In the genomic region with DNA sequence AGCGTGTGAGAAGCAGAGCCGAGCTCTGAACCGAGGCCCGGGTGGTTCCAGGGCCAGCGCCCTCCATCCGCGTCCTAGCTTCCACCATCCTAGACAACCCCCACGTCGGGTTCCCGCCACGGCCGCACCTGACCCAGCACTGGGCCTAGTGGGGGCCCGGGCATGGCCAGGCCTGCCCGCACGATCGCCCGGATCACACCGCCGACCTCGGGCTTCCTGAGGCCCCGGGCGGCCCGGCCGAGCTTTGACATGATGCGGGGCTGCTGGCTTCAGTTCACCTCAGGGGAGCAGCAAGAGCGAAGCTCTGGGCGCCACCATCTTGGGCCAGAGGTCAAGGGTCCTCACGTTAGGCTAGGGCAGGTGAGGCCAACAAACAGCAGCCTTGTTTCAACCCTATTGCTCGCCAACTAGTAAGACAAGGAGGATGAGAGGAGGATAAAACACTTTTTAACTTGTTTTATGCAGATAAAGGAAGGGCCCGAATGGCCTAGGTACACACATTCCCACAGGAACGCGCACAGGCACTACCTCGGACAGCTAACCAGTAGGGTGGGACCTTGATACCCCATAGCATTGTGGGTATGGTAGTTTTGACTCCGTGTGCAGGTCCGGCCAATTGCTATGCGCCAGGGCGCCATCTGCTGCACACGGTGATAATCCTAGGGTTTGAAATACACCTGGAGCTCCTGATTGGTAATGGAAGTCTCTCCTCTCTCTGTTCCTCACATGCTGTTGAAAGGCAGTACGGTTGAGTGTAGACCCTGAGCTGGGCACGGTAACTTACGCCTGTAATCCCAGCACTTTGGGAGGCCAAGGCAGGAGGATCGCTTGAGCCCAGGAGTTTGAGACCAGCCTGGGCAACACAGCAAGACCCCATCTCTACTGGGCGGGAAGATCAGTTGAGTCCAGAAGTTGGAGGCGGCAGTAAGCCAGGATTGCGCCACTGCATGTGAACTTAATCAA, we compare ENCODE assay signal across 8 cellular contexts. TPM values are rescaled to one million over a fixed set of nuclear protein-coding genes. Genes with fewer than 3 reads are reported as not detected.
DNase-seq lines count a peak whose midpoint lies in the region; ATAC-seq and TF ChIP-seq lines count a peak whose summit lies in the region.

A gene (minus strand): TSS at position 345 of the 963 bp plus-strand sequence. CDS start 94 bp downstream, at position 251.

- peaks cover 6% of the 10 kb centered on the region for H3K79me1 ChIP-seq in trophoblast cell (ENCODE audit: low read length)

- H3K4me2 ChIP-seq in SU-DHL-6 (ENCODE audit: low read depth, low read length, poor library complexity, severe bottlenecking) (peak within 1 kb of the TSS; percentile 69), trophoblast cell (ENCODE audit: low read length) (peak within 1 kb of the TSS; percentile 90)

- peak within 1 kb of the TSS; percentile 28 for H2BK5ac ChIP-seq in trophoblast cell (ENCODE audit: low read depth, low read length, poor library complexity)

- peak within 1 kb of the TSS; percentile 59 for H4K91ac ChIP-seq in trophoblast cell (ENCODE audit: low read depth, low read length)

- H3K4me1 ChIP-seq in cardiac muscle cell (ENCODE audit: low read depth): peaks cover 3% of the 10 kb centered on the region
- peaks cover 3 to 5% of the 10 kb centered on the region in 2 experiments for H3K4me1 ChIP-seq in trophoblast cell (ENCODE audit: control insufficient read depth in 1 of 2, insufficient read depth in 2 of 2, low read length in 2 of 2)

- peak within 1 kb of the TSS; percentile 76 for H4K12ac ChIP-seq in trophoblast cell (ENCODE audit: low read depth, low read length)

- H3K36me3 Mint-ChIP-seq in type B pancreatic cell: peaks cover 12% of the 10 kb centered on the region

- H3K27me3 ChIP-seq in SU-DHL-6 (ENCODE audit: low read length) (no peaks in the 10 kb centered on the region), cardiac muscle cell (no peaks in the 10 kb centered on the region), trophoblast cell (ENCODE audit: insufficient read depth, low read length) (no peaks in the 10 kb centered on the region)

- peak within 1 kb of the TSS; percentile 75 for H3K4me3 ChIP-seq in GM12864 (ENCODE audit: low read depth, low read length)
- H3K4me3 ChIP-seq in SU-DHL-6 (ENCODE audit: insufficient read depth, low read length, poor library complexity, severe bottlenecking): peak within 1 kb of the TSS; percentile 85
- peak within 1 kb of the TSS; percentile 82 for H3K4me3 ChIP-seq in cardiac muscle cell
- peak within 1 kb of the TSS; percentile 88 for H3K4me3 ChIP-seq in trophoblast cell (ENCODE audit: low read depth, low read length)

- H3K4me1 Mint-ChIP-seq in type B pancreatic cell (ENCODE audit: unreplicated experiment): peaks cover 11% of the 10 kb centered on the region

- H4K8ac ChIP-seq in trophoblast cell (ENCODE audit: low read depth, low read length): peak within 1 kb of the TSS; percentile 92

- peak within 1 kb of the TSS; percentile 97 for H3K27ac Mint-ChIP-seq in type B pancreatic cell

- WGBS in trophoblast cell (ENCODE audit: extremely low coverage, insufficient coverage, insufficient read length): no CpG with 5 or more reads among the region's 45 CpGs

- H3K9me3 Mint-ChIP-seq in type B pancreatic cell: peaks cover 7% of the 10 kb centered on the region

- H2BK12ac ChIP-seq in trophoblast cell (ENCODE audit: low read length): no peak within 1 kb of the TSS

- H3K79me2 ChIP-seq in SU-DHL-6 (ENCODE audit: insufficient read depth, low read length) (no peaks in the 10 kb centered on the region; the same call in 1 of the 2 replicates), trophoblast cell (ENCODE audit: control insufficient read depth, insufficient read depth, low read length, poor library complexity) (peaks cover 4% of the 10 kb centered on the region)

- peak within 1 kb of the TSS; percentile 58 for H3K18ac ChIP-seq in trophoblast cell (ENCODE audit: low read length)

- peak; percentile 78 for TF ChIP-seq CTCF in GM12864 (IDR thresholded peaks at IDR 0.05; ENCODE audit: low read depth, low read length, missing control alignments)
- TF ChIP-seq CTCF in SU-DHL-6 (IDR thresholded peaks at IDR 0.05; ENCODE audit: insufficient read depth, low read length, poor library complexity, severe bottlenecking): peak; percentile 56
- TF ChIP-seq CTCF in cardiac muscle cell (IDR thresholded peaks at IDR 0.05; ENCODE audit: low read depth, low read length): peak; percentile 80
- peak; percentile 67 for TF ChIP-seq CTCF in type B pancreatic cell (conservative IDR thresholded peaks at IDR 0.05)

- no peaks in the 10 kb centered on the region for H4K20me1 ChIP-seq in SU-DHL-6 (ENCODE audit: low read depth, low read length)

- H3K27ac ChIP-seq in SU-DHL-6 (ENCODE audit: low read depth, low read length): peak within 1 kb of the TSS; percentile 60
- H3K27ac ChIP-seq in cardiac muscle cell: peak within 1 kb of the TSS; percentile 94
- no peak within 1 kb of the TSS for H3K27ac ChIP-seq in trophoblast cell (ENCODE audit: low read depth, low read length)

- H3K9me2 ChIP-seq in SU-DHL-6 (replicated peaks; ENCODE audit: insufficient read depth, low read length): no peaks in the 10 kb centered on the region

- peak within 1 kb of the TSS; percentile 87 for H2AFZ ChIP-seq in SU-DHL-6 (ENCODE audit: low read depth, low read length, severe bottlenecking)
- H2AFZ ChIP-seq in trophoblast cell (ENCODE audit: insufficient read depth, low read length, poor library complexity): peak within 1 kb of the TSS; percentile 68

- DNase-seq in GM12864 (ENCODE audit: low read depth) (peak; percentile 87), NCI-H1105 treated with DMSO at 0.1 percent for 48 hours (lab: John Stamatoyannopoulos, UW) (peak; percentile 95), cardiac muscle cell (ENCODE audit: low read depth in 1 of 2, low spot score in 1 of 2) (peak; percentile 94 to 95), trophoblast cell (peak; percentile 93 to 98), type B pancreatic cell (ENCODE audit: extremely low spot score, unreplicated experiment) (peak; percentile 88)
- peak; percentile 79 for DNase-seq in activated naive CD8-positive, alpha-beta T cell treated with anti-CD3 and anti-CD28 coated beads, Interleukin-2, amount 50 U/mL, for 16 hours (ENCODE audit: low read depth, low spot score)

- H2AK5ac ChIP-seq in trophoblast cell (ENCODE audit: low read length): no peak within 1 kb of the TSS

- peaks cover 5% of the 10 kb centered on the region for H3K27me3 Mint-ChIP-seq in type B pancreatic cell

- H3K23ac ChIP-seq in trophoblast cell (ENCODE audit: low read length): no peak within 1 kb of the TSS

- peak within 1 kb of the TSS; percentile 97 for H3K4me3 Mint-ChIP-seq in type B pancreatic cell

- H2BK120ac ChIP-seq in trophoblast cell (ENCODE audit: insufficient read depth, low read length, poor library complexity): peak within 1 kb of the TSS; percentile 34

- peak; percentile 92 for ATAC-seq in HG02642 (IDR thresholded peaks at IDR 0.05; ENCODE audit: poor library complexity, unreplicated experiment)

- H3K9ac ChIP-seq in SU-DHL-6 (ENCODE audit: low read length): peak within 1 kb of the TSS; percentile 75
- H3K9ac ChIP-seq in trophoblast cell (ENCODE audit: low read length): peak within 1 kb of the TSS; percentile 75

- H3K36me3 ChIP-seq in SU-DHL-6 (ENCODE audit: low read length) (0 out of 2 replicates have a peak, but pooled peaks cover 2% of the 10 kb centered on the region), cardiac muscle cell (peaks cover 13% of the 10 kb centered on the region), trophoblast cell (ENCODE audit: control insufficient read depth in 1 of 2, insufficient read depth in 2 of 2, low read length in 2 of 2) (peaks cover 10 to 16% of the 10 kb centered on the region in 2 experiments)

- no peaks in the 10 kb centered on the region for H3K9me3 ChIP-seq in SU-DHL-6 (ENCODE audit: insufficient read depth, low read length)
- no peaks in the 10 kb centered on the region for H3K9me3 ChIP-seq in cardiac muscle cell (ENCODE audit: low read depth)
- H3K9me3 ChIP-seq in trophoblast cell (ENCODE audit: insufficient read depth, low read depth, low read length): peaks cover 9% of the 10 kb centered on the region

- H3K14ac ChIP-seq in trophoblast cell (ENCODE audit: low read length): peak within 1 kb of the TSS; percentile 35

- H3K4ac ChIP-seq in trophoblast cell (ENCODE audit: low read depth, low read length): no peak within 1 kb of the TSS

- no peaks in the 10 kb centered on the region for H3F3A ChIP-seq in SU-DHL-6 (ENCODE audit: insufficient read depth)

RNA-seq across cellular contexts. Expression of the gene that starts here (rescaled TPM):
- total RNA-seq in cardiac muscle cell (48.4 and 70.3 TPM in 2 replicates), type B pancreatic cell (ENCODE audit: low replicate concordance) (53.0 and 69.8 TPM in 2 replicates)
- polyA plus RNA-seq in cardiac muscle cell: 64.1 and 75.8 TPM in 2 replicates
- polyA plus RNA-seq in trophoblast cell (2013): 63.3 and 69.5 TPM in 2 replicates
